Comparison of ENCODE assay signal across 1 cellular context in the genomic region with DNA sequence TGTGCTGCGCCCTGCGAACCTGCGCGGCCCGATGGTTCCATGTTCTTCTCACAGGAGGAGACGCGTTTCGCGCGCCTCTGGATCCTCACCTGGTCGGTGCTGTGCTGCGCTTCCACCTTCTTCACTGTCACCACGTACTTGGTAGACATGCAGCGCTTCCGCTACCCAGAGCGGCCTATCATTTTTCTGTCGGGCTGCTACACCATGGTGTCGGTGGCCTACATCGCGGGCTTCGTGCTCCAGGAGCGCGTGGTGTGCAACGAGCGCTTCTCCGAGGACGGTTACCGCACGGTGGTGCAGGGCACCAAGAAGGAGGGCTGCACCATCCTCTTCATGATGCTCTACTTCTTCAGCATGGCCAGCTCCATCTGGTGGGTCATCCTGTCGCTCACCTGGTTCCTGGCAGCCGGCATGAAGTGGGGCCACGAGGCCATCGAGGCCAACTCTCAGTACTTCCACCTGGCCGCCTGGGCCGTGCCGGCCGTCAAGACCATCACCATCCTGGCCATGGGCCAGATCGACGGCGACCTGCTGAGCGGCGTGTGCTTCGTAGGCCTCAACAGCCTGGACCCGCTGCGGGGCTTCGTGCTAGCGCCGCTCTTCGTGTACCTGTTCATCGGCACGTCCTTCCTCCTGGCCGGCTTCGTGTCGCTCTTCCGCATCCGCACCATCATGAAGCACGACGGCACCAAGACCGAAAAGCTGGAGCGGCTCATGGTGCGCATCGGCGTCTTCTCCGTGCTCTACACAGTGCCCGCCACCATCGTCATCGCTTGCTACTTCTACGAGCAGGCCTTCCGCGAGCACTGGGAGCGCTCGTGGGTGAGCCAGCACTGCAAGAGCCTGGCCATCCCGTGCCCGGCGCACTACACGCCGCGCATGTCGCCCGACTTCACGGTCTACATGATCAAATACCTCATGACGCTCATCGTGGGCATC.
A peak's percentile ranks its signal among the peaks of the same experiment; 100 is the strongest.
TF ChIP-seq lines count a peak whose summit lies in the region.

No MANE protein-coding gene starts in this region.

TF ChIP-seq in WTC11, 78 proteins besides CTCF, POLR2A, EP300 and RAD21 (continued from another document and continues in another):
- no peak for TF ChIP-seq IRF2 (CRISPR knock-in tag; IDR thresholded peaks at IDR 0.05; ENCODE audit: borderline replicate concordance, low read depth)
- TF ChIP-seq ZBTB21 (CRISPR knock-in tag; IDR thresholded peaks at IDR 0.05; ENCODE audit: borderline replicate concordance): peak; percentile 90
- no peak for TF ChIP-seq CREM (CRISPR knock-in tag; IDR thresholded peaks at IDR 0.05)
- TF ChIP-seq FOXK1 (CRISPR knock-in tag; IDR thresholded peaks at IDR 0.05): peak; percentile 63; the same call in 1 of the 2 replicates
- TF ChIP-seq AR (CRISPR knock-in tag; IDR thresholded peaks at IDR 0.05): no peak
- peak; percentile 94 for TF ChIP-seq ZNF138 (CRISPR knock-in tag; conservative IDR thresholded peaks at IDR 0.05)
- no peak for TF ChIP-seq RORB (CRISPR knock-in tag; IDR thresholded peaks at IDR 0.05)
- TF ChIP-seq MYBL2 (CRISPR knock-in tag; IDR thresholded peaks at IDR 0.05): peak; percentile 80
- TF ChIP-seq RELA (CRISPR knock-in tag; IDR thresholded peaks at IDR 0.05; ENCODE audit: borderline replicate concordance): 0 out of 2 replicates have a peak, but pooled peaks have one; percentile 25
- TF ChIP-seq TCF7 (CRISPR knock-in tag; IDR thresholded peaks at IDR 0.05; ENCODE audit: low read depth): 0 out of 2 replicates have a peak, but pooled peaks have one; percentile 69
- TF ChIP-seq ZNF232 (CRISPR knock-in tag; IDR thresholded peaks at IDR 0.05): 0 out of 2 replicates have a peak, but pooled peaks have one; percentile 62
- peak; percentile 26; the same call in 1 of the 2 replicates for TF ChIP-seq SMAD3 (CRISPR knock-in tag; IDR thresholded peaks at IDR 0.05; ENCODE audit: borderline replicate concordance)
- TF ChIP-seq, protein P1, sequence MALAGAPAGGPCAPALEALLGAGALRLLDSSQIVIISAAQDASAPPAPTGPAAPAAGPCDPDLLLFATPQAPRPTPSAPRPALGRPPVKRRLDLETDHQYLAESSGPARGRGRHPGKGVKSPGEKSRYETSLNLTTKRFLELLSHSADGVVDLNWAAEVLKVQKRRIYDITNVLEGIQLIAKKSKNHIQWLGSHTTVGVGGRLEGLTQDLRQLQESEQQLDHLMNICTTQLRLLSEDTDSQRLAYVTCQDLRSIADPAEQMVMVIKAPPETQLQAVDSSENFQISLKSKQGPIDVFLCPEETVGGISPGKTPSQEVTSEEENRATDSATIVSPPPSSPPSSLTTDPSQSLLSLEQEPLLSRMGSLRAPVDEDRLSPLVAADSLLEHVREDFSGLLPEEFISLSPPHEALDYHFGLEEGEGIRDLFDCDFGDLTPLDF (CRISPR knock-in tag; IDR thresholded peaks at IDR 0.05): peak; percentile 84
- TF ChIP-seq E2F5 (CRISPR knock-in tag; IDR thresholded peaks at IDR 0.05): 0 out of 2 replicates have a peak, but pooled peaks have one; percentile 59
- TF ChIP-seq NR2C2 (CRISPR knock-in tag; IDR thresholded peaks at IDR 0.05): 0 out of 2 replicates have a peak, but pooled peaks have one; percentile 62
- TF ChIP-seq GRHL2 (CRISPR knock-in tag; IDR thresholded peaks at IDR 0.05; ENCODE audit: insufficient replicate concordance, severe bottlenecking): no peak
- TF ChIP-seq, protein P2, sequence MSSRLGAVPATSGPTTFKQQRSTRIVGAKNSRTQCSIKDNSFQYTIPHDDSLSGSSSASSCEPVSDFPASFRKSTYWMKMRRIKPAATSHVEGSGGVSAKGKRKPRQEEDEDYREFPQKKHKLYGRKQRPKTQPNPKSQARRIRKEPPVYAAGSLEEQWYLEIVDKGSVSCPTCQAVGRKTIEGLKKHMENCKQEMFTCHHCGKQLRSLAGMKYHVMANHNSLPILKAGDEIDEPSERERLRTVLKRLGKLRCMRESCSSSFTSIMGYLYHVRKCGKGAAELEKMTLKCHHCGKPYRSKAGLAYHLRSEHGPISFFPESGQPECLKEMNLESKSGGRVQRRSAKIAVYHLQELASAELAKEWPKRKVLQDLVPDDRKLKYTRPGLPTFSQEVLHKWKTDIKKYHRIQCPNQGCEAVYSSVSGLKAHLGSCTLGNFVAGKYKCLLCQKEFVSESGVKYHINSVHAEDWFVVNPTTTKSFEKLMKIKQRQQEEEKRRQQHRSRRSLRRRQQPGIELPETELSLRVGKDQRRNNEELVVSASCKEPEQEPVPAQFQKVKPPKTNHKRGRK (CRISPR knock-in tag; IDR thresholded peaks at IDR 0.05; ENCODE audit: borderline replicate concordance): 0 out of 2 replicates have a peak, but pooled peaks have one; percentile 19
- peak; percentile 66 for TF ChIP-seq ETV6 (CRISPR knock-in tag; IDR thresholded peaks at IDR 0.05)
- TF ChIP-seq TEAD4 (CRISPR knock-in tag; IDR thresholded peaks at IDR 0.05): no peak; the same call in 1 of the 2 replicates
- peak; percentile 87; the same call in 1 of the 2 replicates for TF ChIP-seq ESRRA (CRISPR knock-in tag; IDR thresholded peaks at IDR 0.05; ENCODE audit: borderline replicate concordance)
- TF ChIP-seq SP1 (CRISPR knock-in tag; conservative IDR thresholded peaks at IDR 0.05): peak; percentile 26; the same call in 1 of the 2 replicates
- no peak for TF ChIP-seq SOX15 (CRISPR knock-in tag; IDR thresholded peaks at IDR 0.05)
- no peak for TF ChIP-seq EMX1 (CRISPR knock-in tag; IDR thresholded peaks at IDR 0.05)
- no peak for TF ChIP-seq ZNF532 (CRISPR knock-in tag; IDR thresholded peaks at IDR 0.05; ENCODE audit: borderline replicate concordance)
- peak; percentile 45; the same call in 1 of the 2 replicates for TF ChIP-seq USF1 (CRISPR knock-in tag; IDR thresholded peaks at IDR 0.05)
- peak; percentile 80; the same call in 1 of the 2 replicates for TF ChIP-seq CREB1 (CRISPR knock-in tag; IDR thresholded peaks at IDR 0.05)
- peak; percentile 80; the same call in 1 of the 2 replicates for TF ChIP-seq ATF2 (CRISPR knock-in tag; IDR thresholded peaks at IDR 0.05; ENCODE audit: borderline replicate concordance, low read depth)
- peak; percentile 91 for TF ChIP-seq JUN (CRISPR knock-in tag; IDR thresholded peaks at IDR 0.05)
- no peak for TF ChIP-seq PREB (CRISPR knock-in tag; IDR thresholded peaks at IDR 0.05; ENCODE audit: borderline replicate concordance)
- TF ChIP-seq ZNF425 (CRISPR knock-in tag; conservative IDR thresholded peaks at IDR 0.05): no peak
